ENCODE assay signal across 10 cellular contexts in the genomic region with DNA sequence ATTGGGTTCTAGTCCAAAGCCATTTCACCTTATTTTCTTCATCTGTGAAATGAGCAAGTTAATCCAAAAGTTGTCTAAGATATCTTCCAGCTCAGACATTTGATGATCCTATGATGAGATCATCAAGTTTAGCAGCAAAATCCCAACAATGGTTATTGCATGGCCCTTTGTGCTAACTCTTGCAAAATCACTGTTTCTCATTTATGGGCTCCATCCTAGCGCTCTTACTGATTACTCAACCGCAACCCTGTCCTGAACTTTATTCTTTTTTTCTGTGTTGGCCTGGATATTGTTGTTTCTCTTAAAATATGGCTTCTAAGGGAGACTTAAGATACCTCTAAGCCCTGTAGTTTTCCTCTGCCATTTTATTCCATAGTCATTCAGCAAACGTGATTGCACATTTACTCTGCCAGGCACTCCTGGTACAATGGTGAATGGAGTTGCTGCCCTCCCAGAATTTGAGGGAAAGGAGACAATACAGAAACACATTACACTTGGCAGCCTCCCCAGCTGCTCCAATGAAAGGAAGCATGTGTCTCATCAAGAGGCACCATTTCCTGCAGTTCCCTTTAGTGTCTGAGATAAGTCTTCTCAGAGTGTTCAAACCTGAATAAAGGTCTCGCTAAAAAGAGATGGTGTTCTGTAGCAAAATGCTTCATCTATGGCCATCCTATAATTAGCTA. TPM values are rescaled to one million over a fixed set of nuclear protein-coding genes. Genes with fewer than 3 reads are reported as not detected.
DNase-seq lines count a peak whose midpoint lies in the region; ATAC-seq lines count a peak whose summit lies in the region.
"Had no signal": no experiment of that assay in that cellular context is flagged by ENCODE, and none has a peak within 500 bp of the region (broad histone marks: within the 10 kb centered on the region; RNA-seq: fewer than 3 reads in every experiment).

No MANE protein-coding gene starts in this region.

- no peaks in the 10 kb centered on the region for H3K9me3 ChIP-seq in aorta (ENCODE audit: control insufficient read depth, low read length)

- peaks cover 47 to 60% of the 10 kb centered on the region in 2 donors for H3K27me3 Mint-ChIP-seq in T-cell

- POLR2A ChIA-PET in T-cell (lab: Charles Lee): no interaction called here

- no peaks in the 10 kb centered on the region for H3K4me1 ChIP-seq in aorta (ENCODE audit: control insufficient read depth in 1 of 2, insufficient read depth in 2 of 2, low read length in 2 of 2)

- H3K27me3 ChIP-seq in aorta (ENCODE audit: control insufficient read depth in 1 of 2, insufficient read depth in 2 of 2, low read length in 1 of 2): no peaks in the 10 kb centered on the region

- H3K36me3 ChIP-seq in aorta (ENCODE audit: control insufficient read depth in 1 of 2, insufficient read depth in 2 of 2, low read length in 1 of 2): no peaks in the 10 kb centered on the region

- ATAC-seq in left lobe of liver (peak; percentile 32), aorta (ENCODE audit: low FRiP score) (peak; percentile 76), GM19452 (IDR thresholded peaks at IDR 0.05; ENCODE audit: unreplicated experiment) (no peak), T-cell (replicated peaks in 1 of 4) (no peak), GM19328 (IDR thresholded peaks at IDR 0.05; ENCODE audit: unreplicated experiment) (no peak)
- ATAC-seq: activated naive CD4-positive, alpha-beta T cell treated with anti-CD3 and anti-CD28 coated beads, Interleukin-2, amount 50 U/mL, for 72 hours had no signal

- DNase-seq in NCI-H748 (lab: John Stamatoyannopoulos, UW; ENCODE audit: unreplicated experiment) (peak; percentile 31), NCI-H748 treated with DMSO at 0.1 percent for 48 hours (lab: John Stamatoyannopoulos, UW) (no peak), left lobe of liver (ENCODE audit: low spot score) (no peak), aorta (no peak), T-cell (no peak)

- intact Hi-C loops in aorta (cut with DNase I): no loop called here

- no peak overlapping the region for H3K4me3 Mint-ChIP-seq in T-cell
- H3K4me3 Mint-ChIP-seq: CD14-positive monocyte had no signal

- peaks cover 11 to 17% (median 13%) of the 10 kb centered on the region in 3 donors for H3K4me1 Mint-ChIP-seq in T-cell

- no peak overlapping the region for H3K27ac Mint-ChIP-seq in T-cell
- H3K27ac Mint-ChIP-seq: activated naive CD4-positive, alpha-beta T cell treated with anti-CD3 and anti-CD28 coated beads, Interleukin-2, amount 50 U/mL, for 72 hours; CD14-positive monocyte had no signal

- H3K36me3 Mint-ChIP-seq in T-cell: no peaks in the 10 kb centered on the region

- H3K4me3 ChIP-seq in aorta (ENCODE audit: low read length in 2 of 2): no peak overlapping the region

- 74 to 81% methylated on average over 4 of the region's 4 CpGs for WGBS in aorta, 2 donors

- CTCF ChIA-PET in T-cell (lab: Charles Lee): interaction anchor here in 1 of 2 donors (0.5 to 0.6 kb wide), 2 partner anchors 41 to 1309 kb away, joined by 3 to 7 read pairs; a partner anchor contains a TSS

- peaks cover 0 to 6% (median 0%) of the 10 kb centered on the region in 3 donors for H3K9me3 Mint-ChIP-seq in T-cell
- H3K9me3 Mint-ChIP-seq: activated naive CD4-positive, alpha-beta T cell treated with anti-CD3 and anti-CD28 coated beads, Interleukin-2, amount 50 U/mL, for 72 hours had no signal

- peak overlapping the region; percentile 57 for H3K27ac ChIP-seq in cingulate gyrus (ENCODE audit: low read depth, low read length)
- H3K27ac ChIP-seq in aorta (ENCODE audit: low read depth in 1 of 2, low read length in 2 of 2): no peak overlapping the region

RNA-seq across cellular contexts. Expression of a gene that starts 4.4 kb away (rescaled TPM):
- total RNA-seq in left lobe of liver (0.20 TPM), aorta (10 to 100 TPM; 20.4 to 46.4 TPM), T-cell (under 1 TPM in 2 of 5 donors, not detected in 3; 0.09 to 0.19 TPM)
- polyA plus RNA-seq in aorta: 1 to 10 TPM; 1.9 to 2.5 TPM

RNA-seq across cellular contexts. Expression of a gene that starts 44.0 kb away (rescaled TPM):
- total RNA-seq in left lobe of liver (8.7 TPM), aorta (10 to 100 TPM; 17.0 to 19.0 TPM), T-cell (10 to 100 TPM; 16.6 to 29.0 (median 27.8) TPM)
- polyA plus RNA-seq in aorta: 1 to 10 TPM; 6.0 to 6.9 TPM

Comparison
In these comparisons a context has a peak if more than half of its experiments do, and no peak if none do; other contexts are left out.
1. ATAC-seq: peak in left lobe of liver (single experiment) and aorta (single experiment); none in GM19452 (single experiment), T-cell (0 of 4) and GM19328 (single experiment).
2. RNA of a gene that starts 4.4 kb away (total RNA-seq): 20.4 to 46.4 TPM in aorta; 0.20 TPM in left lobe of liver (single experiment) and 0.09 to 0.19 TPM in T-cell; every median in the first group is over 10 times any median in the second.